ENCODE assay signal across 6 cellular contexts in the genomic region with DNA sequence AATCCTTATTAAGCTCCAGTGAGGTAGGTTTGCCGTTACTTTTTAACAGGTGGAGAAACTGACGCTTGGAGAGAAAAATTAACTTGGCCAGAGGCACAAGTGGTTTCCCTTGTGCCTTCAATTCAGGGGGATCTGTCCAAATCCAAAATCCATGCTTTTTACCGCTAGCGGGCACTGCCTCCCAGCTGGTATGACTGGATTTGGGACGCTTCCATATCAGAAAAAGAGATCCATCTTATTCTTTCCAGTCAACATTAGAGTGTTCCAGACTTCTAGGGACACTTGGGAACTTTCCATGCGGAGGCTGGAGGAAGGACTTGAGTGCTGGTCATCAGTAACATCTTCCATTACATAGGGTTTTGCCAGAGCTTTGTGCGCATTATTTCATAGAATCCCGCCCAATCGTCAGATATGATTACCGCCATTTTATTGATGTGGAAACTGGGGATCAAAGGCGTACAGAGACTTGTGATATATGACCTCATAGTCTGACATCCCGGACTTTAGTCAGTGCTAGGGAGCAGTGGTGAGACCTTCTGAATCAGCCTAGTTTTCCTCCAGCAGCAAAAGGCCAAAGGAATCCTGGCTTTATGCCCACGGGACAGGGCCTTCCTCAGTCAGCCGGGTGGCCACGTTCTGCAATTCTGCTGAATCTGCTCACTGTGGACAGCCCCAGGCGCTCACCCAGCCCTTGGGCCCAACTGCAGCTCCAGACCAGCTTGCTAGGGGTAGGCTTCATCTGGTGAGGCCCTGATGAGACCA. TPM values are rescaled to one million over a fixed set of nuclear protein-coding genes. Genes with fewer than 3 reads are reported as not detected.
DNase-seq lines count a peak whose midpoint lies in the region; ATAC-seq and TF ChIP-seq lines count a peak whose summit lies in the region.

No MANE protein-coding gene starts in this region.

- peak overlapping the region; percentile 12 for H3K27ac Mint-ChIP-seq in glutamatergic neuron (ENCODE audit: unreplicated experiment)

- no peak for TF ChIP-seq POLR2A in thyroid gland (IDR thresholded peaks at IDR 0.05)

- no peaks in the 10 kb centered on the region for H3K36me3 ChIP-seq in thyroid gland

- no peaks in the 10 kb centered on the region for H3K9me3 ChIP-seq in thyroid gland

- H3K27me3 ChIP-seq in thyroid gland: no peaks in the 10 kb centered on the region

- H3K4me1 ChIP-seq in thyroid gland: peaks cover 16 to 32% of the 10 kb centered on the region in 2 donors

- DNase-seq in stimulated activated CD4-positive, alpha-beta T cell treated with anti-CD3 and anti-CD28 coated beads, Interleukin-15, amount 100 ng/mL, for 24 hours: peak; percentile 31
- no peak for DNase-seq in stimulated activated CD4-positive, alpha-beta T cell treated with anti-CD3 and anti-CD28 coated beads, Interleukin-4, amount 100 ng/mL, for 4 hours
- DNase-seq in glutamatergic neuron (no peak), thyroid gland (peak; percentile 17 to 36)
- no peak for DNase-seq in stimulated activated CD4-positive, alpha-beta T cell treated with anti-CD3 and anti-CD28 coated beads, Interleukin-4, amount 100 ng/mL, for 1 hour

- intact Hi-C loops in thyroid gland (cut with DNase I): no loop called here

- WGBS in thyroid gland, 2 donors: 79 to 83% methylated on average over 15 to 16 of the region's 16 CpGs

- H3K27ac ChIP-seq in thyroid gland: peak overlapping the region in 2 of 3 donors; percentile 80 to 90

- ATAC-seq in HG03159 (IDR thresholded peaks at IDR 0.05; ENCODE audit: unreplicated experiment): no peak

- no peak overlapping the region for H3K4me3 ChIP-seq in thyroid gland (replicated peaks in 1 of 3)

- TF ChIP-seq CTCF in glutamatergic neuron (IDR thresholded peaks at IDR 0.05; ENCODE audit: partially characterized antibody, unreplicated experiment): no peak
- TF ChIP-seq CTCF in thyroid gland (IDR thresholded peaks at IDR 0.05): no peak

- H3K36me3 Mint-ChIP-seq in glutamatergic neuron (ENCODE audit: unreplicated experiment): no peaks in the 10 kb centered on the region

- peaks cover 6% of the 10 kb centered on the region for H3K27me3 Mint-ChIP-seq in glutamatergic neuron (ENCODE audit: unreplicated experiment)

- no peaks in the 10 kb centered on the region for H3K4me1 Mint-ChIP-seq in glutamatergic neuron (ENCODE audit: low read depth, unreplicated experiment)

- peak overlapping the region; percentile 92 for H3K4me3 Mint-ChIP-seq in glutamatergic neuron (ENCODE audit: unreplicated experiment)

- no peaks in the 10 kb centered on the region for H3K9me3 Mint-ChIP-seq in glutamatergic neuron (ENCODE audit: unreplicated experiment)

RNA-seq across cellular contexts. Expression of gene GNPDA1, which starts 1.1 kb away (rescaled TPM):
- 20.2 TPM for total RNA-seq in glutamatergic neuron (ENCODE audit: unreplicated experiment)
- 10 to 100 TPM; 28.8 to 56.3 (median 45.8) TPM for total RNA-seq in thyroid gland

RNA-seq across cellular contexts. Expression of gene RNF14, which starts 45.0 kb away (rescaled TPM):
- total RNA-seq in glutamatergic neuron (ENCODE audit: unreplicated experiment): 60.8 TPM
- total RNA-seq in thyroid gland: 10 to 100 TPM; 52.5 to 69.7 (median 61.7) TPM

RNA-seq across cellular contexts. Expression of gene PCDH12, which starts 55.9 kb away (rescaled TPM):
- total RNA-seq in glutamatergic neuron (ENCODE audit: unreplicated experiment) (1.7 TPM), thyroid gland (10 to 100 TPM in 1 of 4 donors, 1 to 10 TPM in 3; 7.7 to 23.2 (median 8.0) TPM)

Comparison
In these comparisons a context has a peak if more than half of its experiments do, and no peak if none do; other contexts are left out.
1. DNase-seq: peak in stimulated activated CD4-positive, alpha-beta T cell treated with anti-CD3 and anti-CD28 coated beads, Interleukin-15, amount 100 ng/mL, for 24 hours (single experiment) and thyroid gland (2 of 2); none in stimulated activated CD4-positive, alpha-beta T cell treated with anti-CD3 and anti-CD28 coated beads, Interleukin-4, amount 100 ng/mL, for 4 hours (0 of 2), glutamatergic neuron (single experiment) and stimulated activated CD4-positive, alpha-beta T cell treated with anti-CD3 and anti-CD28 coated beads, Interleukin-4, amount 100 ng/mL, for 1 hour (single experiment).